In genomic region chr12:93972411-93973208, GRCh38 we compare ENCODE assay signal across 17 cellular contexts.
A peak's percentile ranks its signal among the peaks of the same experiment; 100 is the strongest.
DNase-seq lines count a peak whose midpoint lies in the region; ATAC-seq and TF ChIP-seq lines count a peak whose summit lies in the region.
"Had no signal": no experiment of that assay in that cellular context is flagged by ENCODE, and none has a peak within 500 bp of the region (broad histone marks: within the 10 kb centered on the region; RNA-seq: fewer than 3 reads in every experiment).

No MANE protein-coding gene starts in this region.

- no peak overlapping the region for H3K4me3 ChIP-seq in CD4-positive, CD25-positive, alpha-beta regulatory T cell (ENCODE audit: low read depth, low read length)
- no peak overlapping the region for H3K4me3 ChIP-seq in psoas muscle
- no peak overlapping the region for H3K4me3 ChIP-seq in WERI-Rb-1 (ENCODE audit: low read depth, low read length)

- H3K4me3 Mint-ChIP-seq in CD4-positive, CD25-positive, alpha-beta regulatory T cell, result no peak overlapping the region
- H3K4me3 Mint-ChIP-seq: B cell; central memory CD8-positive, alpha-beta T cell; IgD-negative memory B cell; neural crest cell had no signal

- no peaks in the 10 kb centered on the region for H3K9me3 ChIP-seq in CD4-positive, CD25-positive, alpha-beta regulatory T cell (ENCODE audit: control insufficient read depth in 2 of 2, low read length in 2 of 2)
- H3K9me3 ChIP-seq in psoas muscle (no peaks in the 10 kb centered on the region), WERI-Rb-1 (ENCODE audit: severe bottlenecking) (no peaks in the 10 kb centered on the region)

- peak overlapping the region in 2 of 3 donors; percentile 13 to 37 for H3K27ac Mint-ChIP-seq in CD4-positive, CD25-positive, alpha-beta regulatory T cell
- H3K27ac Mint-ChIP-seq: B cell, IgD-negative memory B cell had no signal

- whole genome bisulfite sequencing in psoas muscle, 3 donors, result 54 to 70% (median 54%) methylated on average over 8 of the region's 8 CpGs

- H3K36me3 ChIP-seq in CD4-positive, CD25-positive, alpha-beta regulatory T cell (ENCODE audit: control insufficient read depth, insufficient read depth, low read length), result no peaks in the 10 kb centered on the region
- H3K36me3 ChIP-seq in psoas muscle (ENCODE audit: insufficient read depth in 1 of 2, low read depth in 1 of 2) (no peaks in the 10 kb centered on the region), WERI-Rb-1 (no peaks in the 10 kb centered on the region)

- no peak for DNase-seq in CD4-positive, CD25-positive, alpha-beta regulatory T cell
- DNase-seq in RPMI7951 (ENCODE audit: low read depth) (peak; percentile 94), fibroblast of the conjunctiva (ENCODE audit: low read depth) (peak; percentile 14), psoas muscle (peak in 1 of 2 donors; percentile 24), NCI-H2227 treated with DMSO at 0.1 percent for 48 hours (lab: John Stamatoyannopoulos, UW) (no peak), WERI-Rb-1 (no peak)
- no peak for DNase-seq in activated T-cell treated with anti-CD3 and anti-CD28 coated beads, Interleukin-2, amount 50 U/mL, for 1 hour
- DNase-seq: activated naive CD4-positive, alpha-beta T cell treated with Interleukin-2 at 50 U/mL for 16 hours; GOT3; NCI-H1417; NCI-H510A; stimulated activated CD4-positive, alpha-beta T cell treated with anti-CD3 and anti-CD28 coated beads, Interleukin-12 subunit alpha, Interleukin-12 subunit beta, amount 100 ng/mL, for 4 hours had no signal

- H3K27me3 Mint-ChIP-seq in CD4-positive, CD25-positive, alpha-beta regulatory T cell, result no peaks in the 10 kb centered on the region

- no peaks in the 10 kb centered on the region for H3K27me3 ChIP-seq in CD4-positive, CD25-positive, alpha-beta regulatory T cell (ENCODE audit: control insufficient read depth, insufficient read depth, low read length)
- H3K27me3 ChIP-seq in psoas muscle (ENCODE audit: insufficient read depth in 3 of 3, low read length in 2 of 3), result no peaks in the 10 kb centered on the region
- H3K27me3 ChIP-seq in WERI-Rb-1 (ENCODE audit: insufficient read depth, low read depth, severe bottlenecking), result no peaks in the 10 kb centered on the region

- TF ChIP-seq CTCF in psoas muscle (IDR thresholded peaks at IDR 0.05), result no peak
- TF ChIP-seq CTCF in WERI-Rb-1 (IDR thresholded peaks at IDR 0.05; ENCODE audit: low read depth, low read length), result no peak

- H3K9me3 Mint-ChIP-seq in CD4-positive, CD25-positive, alpha-beta regulatory T cell, result peaks cover 0 to 2% (median 0%) of the 10 kb centered on the region in 7 donors
- H3K9me3 Mint-ChIP-seq: central memory CD8-positive, alpha-beta T cell had no signal

- peaks cover 0 to 6% (median 2%) of the 10 kb centered on the region in 4 donors for H3K4me1 Mint-ChIP-seq in CD4-positive, CD25-positive, alpha-beta regulatory T cell
- H3K4me1 Mint-ChIP-seq: B cell, IgD-negative memory B cell had no signal

- no peak for ATAC-seq in CD4-positive, CD25-positive, alpha-beta regulatory T cell (ENCODE audit: low read depth in 2 of 2)
- peak; percentile 67 to 85 (median 78) for ATAC-seq in psoas muscle
- no peak for ATAC-seq in GM19395 (IDR thresholded peaks at IDR 0.05; ENCODE audit: unreplicated experiment)

- H3K27ac ChIP-seq in CD4-positive, CD25-positive, alpha-beta regulatory T cell (ENCODE audit: insufficient read depth, low read length, poor library complexity, severe bottlenecking), result no peak overlapping the region
- H3K27ac ChIP-seq in psoas muscle, result no peak overlapping the region
- H3K27ac ChIP-seq in WERI-Rb-1, result no peak overlapping the region

- H3K4me1 ChIP-seq in CD4-positive, CD25-positive, alpha-beta regulatory T cell (ENCODE audit: control insufficient read depth, insufficient read depth, low read length, poor library complexity, severe bottlenecking), result no peaks in the 10 kb centered on the region
- peaks cover 31% of the 10 kb centered on the region for H3K4me1 ChIP-seq in psoas muscle

- no peaks in the 10 kb centered on the region for H3K36me3 Mint-ChIP-seq in CD4-positive, CD25-positive, alpha-beta regulatory T cell
- H3K36me3 Mint-ChIP-seq: IgD-negative memory B cell had no signal

- intact Hi-C loops in psoas muscle (cut with DNase I), result loop anchor here in 1 of 2 donors (10.0 kb wide), 1 partner anchor 398 kb away; the partner anchor contains the start of gene SOCS2

Comparison
In these comparisons a context has a peak if more than half of its experiments do, and no peak if none do; other contexts are left out.
1. ATAC-seq: peak in psoas muscle (4 of 4); none in CD4-positive, CD25-positive, alpha-beta regulatory T cell (0 of 2) and GM19395 (single experiment).
2. DNase-seq: peak in RPMI7951 (single experiment) and fibroblast of the conjunctiva (single experiment); none in CD4-positive, CD25-positive, alpha-beta regulatory T cell (0 of 3), NCI-H2227 treated with DMSO at 0.1 percent for 48 hours (single experiment), WERI-Rb-1 (single experiment) and activated T-cell treated with anti-CD3 and anti-CD28 coated beads, Interleukin-2, amount 50 U/mL, for 1 hour (single experiment).